Comparison of ENCODE assay signal across 21 cellular contexts in genomic region chrX:132058975-132059374, GRCh38.
"Had no signal": no experiment of that assay in that cellular context is flagged by ENCODE, and none has a peak within 500 bp of the region (broad histone marks: within the 10 kb centered on the region; RNA-seq: fewer than 3 reads in every experiment).

No MANE protein-coding gene starts in this region.

- FAIRE-seq: bronchial epithelial cell, small intestine had no signal

- H3K27me3 Mint-ChIP-seq: stimulated activated memory B cell treated with anti-CD40 and anti-IgM and Interleukin-4, amounts not matched to agents 10 μg/mL and 1 μg/mL and 100 μg/mL, for 72 hours had no signal

- H3K27ac Mint-ChIP-seq: mesothelial cell of epicardium; stimulated activated memory B cell treated with anti-CD40 and anti-IgM and Interleukin-4, amounts not matched to agents 10 μg/mL and 1 μg/mL and 100 μg/mL, for 72 hours; T-helper 1 cell treated with Interleukin-12 subunit alpha and Interleukin-12 subunit beta and Interleukin-4 antibody, amounts not matched to agents 30 μg/mL and 1 μg/mL, for 36 hours had no signal

- ATAC-seq: gastroesophageal sphincter; heart left ventricle; left lung; natural killer cell treated with Interleukin-12 subunit alpha and Interleukin-12 subunit beta and Interleukin-15 and Interleukin-18, amount 100 ng/mL, for 72 hours; right lobe of liver; stimulated activated memory B cell treated with anti-CD40 and anti-IgM and Interleukin-4, amounts not matched to agents 10 μg/mL and 1 μg/mL and 100 μg/mL, for 72 hours had no signal

- H3K36me3 Mint-ChIP-seq: stimulated activated memory B cell treated with anti-CD40 and anti-IgM and Interleukin-4, amounts not matched to agents 10 μg/mL and 1 μg/mL and 100 μg/mL, for 72 hours had no signal

- H3K27ac ChIP-seq: esophagus muscularis mucosa, gastroesophageal sphincter, heart left ventricle, left lung, neutrophil, parathyroid adenoma, right lobe of liver, tibial artery had no signal

- DNase-seq: activated CD4-positive, CD25-positive, alpha-beta regulatory T cell treated with anti-CD3 and anti-CD28 coated beads, Interleukin-2, amount 50 U/mL, for 72 hours; activated CD8-positive, alpha-beta memory T cell treated with anti-CD3 and anti-CD28 coated beads, Interleukin-2, amount 50 U/mL, for 48 hours; cerebellar nuclear complex; cortex of kidney; effector CD8-positive, alpha-beta T cell; heart left ventricle; left lung; right lobe of liver; small intestine; stimulated activated CD4-positive, alpha-beta T cell treated with anti-CD3 and anti-CD28 coated beads, Interleukin-15, amount 100 ng/mL, for 24 hours; stimulated activated CD4-positive, alpha-beta T cell treated with anti-CD3 and anti-CD28 coated beads, Interleukin-4, amount 100 ng/mL, for 24 hours; tibial artery had no signal

- H3K9me3 Mint-ChIP-seq: mesothelial cell of epicardium; natural killer cell treated with Interleukin-12 subunit alpha and Interleukin-12 subunit beta and Interleukin-15 and Interleukin-18, amount 100 ng/mL, for 72 hours; stimulated activated memory B cell treated with anti-CD40 and anti-IgM and Interleukin-4, amounts not matched to agents 10 μg/mL and 1 μg/mL and 100 μg/mL, for 72 hours; T-helper 1 cell treated with Interleukin-12 subunit alpha and Interleukin-12 subunit beta and Interleukin-4 antibody, amounts not matched to agents 30 μg/mL and 1 μg/mL, for 36 hours had no signal

- H3K4me3 Mint-ChIP-seq: mesothelial cell of epicardium; natural killer cell treated with Interleukin-12 subunit alpha and Interleukin-12 subunit beta and Interleukin-15 and Interleukin-18, amount 100 ng/mL, for 72 hours; stimulated activated memory B cell treated with anti-CD40 and anti-IgM and Interleukin-4, amounts not matched to agents 10 μg/mL and 1 μg/mL and 100 μg/mL, for 72 hours; T-helper 1 cell treated with Interleukin-12 subunit alpha and Interleukin-12 subunit beta and Interleukin-4 antibody, amounts not matched to agents 30 μg/mL and 1 μg/mL, for 36 hours had no signal
